Comparison of ENCODE assay signal across 11 cellular contexts in genomic region chr7:76259124-76260086, GRCh38. TPM values are rescaled to one million over a fixed set of nuclear protein-coding genes. Genes with fewer than 3 reads are reported as not detected.
DNase-seq lines count a peak whose midpoint lies in the region; ATAC-seq, FAIRE-seq and TF ChIP-seq lines count a peak whose summit lies in the region.
"Had no signal": no experiment of that assay in that cellular context is flagged by ENCODE, and none has a peak within 500 bp of the region (broad histone marks: within the 10 kb centered on the region; RNA-seq: fewer than 3 reads in every experiment).

No MANE protein-coding gene starts in this region.

- TF ChIP-seq CTCF in pancreas (IDR thresholded peaks at IDR 0.05) (no peak), kidney (IDR thresholded peaks at IDR 0.05; ENCODE audit: borderline replicate concordance, extremely low read depth, insufficient read depth) (no peak)

- H3K27me3 Mint-ChIP-seq in CD4-positive, alpha-beta memory T cell, result peaks cover 19 to 21% of the 10 kb centered on the region in 2 donors

- H3K4me3 ChIP-seq in CD4-positive, alpha-beta memory T cell (ENCODE audit: low read length in 2 of 2), result no peak overlapping the region
- peak overlapping the region; percentile 49 for H3K4me3 ChIP-seq in NT2/D1 (ENCODE audit: insufficient read length, low read depth)
- peak overlapping the region; percentile 43 for H3K4me3 ChIP-seq in right cardiac atrium (ENCODE audit: low read length)
- peak overlapping the region in 2 of 4 donors; percentile 26 to 46 for H3K4me3 ChIP-seq in pancreas
- no peak overlapping the region for H3K4me3 ChIP-seq in kidney (ENCODE audit: low read length in 2 of 2)

- no peaks in the 10 kb centered on the region for H3K36me3 Mint-ChIP-seq in CD4-positive, alpha-beta memory T cell

- H3K9me3 ChIP-seq in CD4-positive, alpha-beta memory T cell (ENCODE audit: control insufficient read depth in 1 of 2, low read length in 2 of 2), result no peaks in the 10 kb centered on the region
- H3K9me3 ChIP-seq in NT2/D1 (ENCODE audit: insufficient read depth, low read length) (no peaks in the 10 kb centered on the region), right cardiac atrium (ENCODE audit: control insufficient read depth, low read length) (no peaks in the 10 kb centered on the region), pancreas (no peaks in the 10 kb centered on the region), kidney (ENCODE audit: control insufficient read depth in 1 of 2, low read length in 2 of 2) (no peaks in the 10 kb centered on the region)
- H3K9me3 ChIP-seq: uterus had no signal

- no peak overlapping the region for H3K27ac Mint-ChIP-seq in CD4-positive, alpha-beta memory T cell
- H3K27ac Mint-ChIP-seq: activated CD4-positive, alpha-beta T cell treated with anti-CD3 and anti-CD28 coated beads for 36 hours had no signal

- H3K27ac ChIP-seq in CD4-positive, alpha-beta memory T cell (ENCODE audit: low read depth, low read length), result no peak overlapping the region
- no peak overlapping the region for H3K27ac ChIP-seq in right cardiac atrium (ENCODE audit: low read length)
- H3K27ac ChIP-seq in pancreas, result no peak overlapping the region
- no peak overlapping the region for H3K27ac ChIP-seq in kidney (ENCODE audit: low read depth in 2 of 2, low read length in 2 of 2)
- H3K27ac ChIP-seq: uterus had no signal

- FAIRE-seq in pancreas (lab: Jason Lieb, UNC) (no peak), kidney (lab: Jason Lieb, UNC) (no peak)
- FAIRE-seq: GM18507 had no signal

- H3K4me1 Mint-ChIP-seq in CD4-positive, alpha-beta memory T cell, result peaks cover 0 to 8% (median 0%) of the 10 kb centered on the region in 4 donors
- H3K4me1 Mint-ChIP-seq: activated CD4-positive, alpha-beta T cell treated with anti-CD3 and anti-CD28 coated beads for 36 hours had no signal

- intact Hi-C loops in CD4-positive, alpha-beta memory T cell (cut with micrococcal nuclease), result loop anchor here (2.0 kb wide), 1 partner anchor 43 kb away; the partner anchor contains the start of gene HSPB1
- intact Hi-C loops in right cardiac atrium (cut with DNase I), result loop anchor here in 1 of 4 donors (10.0 kb wide), 1 partner anchor 75 kb away; no protein-coding TSS in a partner anchor
- intact Hi-C loops in pancreas (cut with DNase I), result loop anchor here in 2 of 3 donors (5.0 to 10.0 kb wide), 2 partner anchors 75 to 77 kb away; no protein-coding TSS in a partner anchor
- intact Hi-C loops in kidney (cut with DNase I), result loop anchor here (10.0 kb wide), 1 partner anchor 75 kb away; no protein-coding TSS in a partner anchor

- POLR2A ChIA-PET in CD4-positive, alpha-beta memory T cell (lab: Charles Lee; ENCODE audit: partially characterized antibody), result no interaction called here

- peaks cover 5% of the 10 kb centered on the region for H3K27me3 ChIP-seq in CD4-positive, alpha-beta memory T cell (ENCODE audit: insufficient read depth, low read length)
- no peaks in the 10 kb centered on the region for H3K27me3 ChIP-seq in NT2/D1 (ENCODE audit: insufficient read depth, insufficient read length)
- no peaks in the 10 kb centered on the region for H3K27me3 ChIP-seq in right cardiac atrium (ENCODE audit: control insufficient read depth, insufficient read depth)
- H3K27me3 ChIP-seq in pancreas, result no peaks in the 10 kb centered on the region

- DNase-seq in CD4-positive, alpha-beta memory T cell, result no peak
- DNase-seq in NT2/D1 (ENCODE audit: low read depth, low spot score) (no peak), right cardiac atrium (no peak), pancreas (peak in 1 of 6 donors; percentile 61), kidney (no peak), SKM-1 (lab: John Stamatoyannopoulos, UW; ENCODE audit: unreplicated experiment) (no peak), AG08396 (ENCODE audit: low spot score) (no peak)
- DNase-seq in activated effector memory CD4-positive, alpha-beta T cell treated with anti-CD3 and anti-CD28 coated beads, Interleukin-2, amount 50 U/mL, for 16 hours, result no peak
- DNase-seq: uterus had no signal

- H3K4me3 Mint-ChIP-seq in CD4-positive, alpha-beta memory T cell, result peak overlapping the region in 6 of 8 donors; percentile 5 to 70 (median 36)
- H3K4me3 Mint-ChIP-seq: activated CD4-positive, alpha-beta T cell treated with anti-CD3 and anti-CD28 coated beads for 36 hours had no signal

- H3K9ac ChIP-seq in NT2/D1 (ENCODE audit: insufficient read length, low read depth) (peak overlapping the region; percentile 92), kidney (ENCODE audit: low read length in 2 of 2) (no peak overlapping the region)

- ATAC-seq in right cardiac atrium, result no peak
- ATAC-seq in pancreas, result peak in 3 of 4 donors; percentile 23 to 38 (median 33)

- CTCF ChIA-PET in CD4-positive, alpha-beta memory T cell (lab: Charles Lee; ENCODE audit: partially characterized antibody), result no interaction called here

- H3K36me3 ChIP-seq in CD4-positive, alpha-beta memory T cell (ENCODE audit: insufficient read depth, low read length), result no peaks in the 10 kb centered on the region
- H3K36me3 ChIP-seq in NT2/D1 (ENCODE audit: insufficient read depth, insufficient read length, low read length) (peaks cover 3% of the 10 kb centered on the region), pancreas (no peaks in the 10 kb centered on the region), kidney (ENCODE audit: control insufficient read depth in 1 of 2, insufficient read depth in 2 of 2, low read length in 2 of 2) (no peaks in the 10 kb centered on the region)
- H3K36me3 ChIP-seq: uterus had no signal

- H3K4me1 ChIP-seq in CD4-positive, alpha-beta memory T cell (ENCODE audit: insufficient read depth, low read length), result no peaks in the 10 kb centered on the region
- H3K4me1 ChIP-seq in NT2/D1 (ENCODE audit: insufficient read depth, insufficient read length) (peaks cover 9% of the 10 kb centered on the region), right cardiac atrium (ENCODE audit: control insufficient read depth, insufficient read depth, low read length) (no peaks in the 10 kb centered on the region), pancreas (no peaks in the 10 kb centered on the region), kidney (ENCODE audit: control insufficient read depth in 1 of 2, insufficient read depth in 1 of 2, low read depth in 1 of 2, low read length in 2 of 2) (no peaks in the 10 kb centered on the region)
- H3K4me1 ChIP-seq: uterus had no signal

- peaks cover 0 to 2% (median 0%) of the 10 kb centered on the region in 8 donors for H3K9me3 Mint-ChIP-seq in CD4-positive, alpha-beta memory T cell

- 14% methylated on average over 49 of the region's 49 CpGs for WGBS in right cardiac atrium
- 16 to 29% methylated on average over 30 to 49 of the region's 49 CpGs for WGBS in pancreas, 2 donors

RNA-seq across cellular contexts. Expression of gene HSPB1, which starts 43.1 kb away (rescaled TPM):
- 10 to 100 TPM; 41.9 to 43.1 TPM for total RNA-seq in CD4-positive, alpha-beta memory T cell
- polyA plus RNA-seq in CD4-positive, alpha-beta memory T cell, result 100 to 1,000 TPM in 1 of 2 donors, 10 to 100 TPM in 1; 49.7 to 111 TPM
- total RNA-seq in right cardiac atrium, result 1,000 to 10,000 TPM; 1,069 to 1,850 (median 1,464) TPM
- 2,464 TPM for polyA plus RNA-seq in right cardiac atrium
- total RNA-seq in pancreas, result 100 to 1,000 TPM; 106 to 752 (median 138) TPM
- polyA plus RNA-seq in pancreas, result 100 to 1,000 TPM; 160 to 642 TPM
- total RNA-seq in kidney, result 1,012 TPM
- polyA plus RNA-seq in kidney (ENCODE audit: insufficient read depth, low read depth, low replicate concordance), result 1,561 TPM

RNA-seq across cellular contexts. Expression of gene SRRM3, which starts 57.7 kb away (rescaled TPM):
- total RNA-seq in CD4-positive, alpha-beta memory T cell, result not detected
- polyA plus RNA-seq in CD4-positive, alpha-beta memory T cell, result not detected
- total RNA-seq in right cardiac atrium (10 to 100 TPM; 20.6 to 25.2 (median 23.4) TPM), pancreas (1 to 10 TPM; 1.2 to 4.6 (median 1.6) TPM), kidney (1.0 TPM)
- polyA plus RNA-seq in right cardiac atrium (52.8 TPM), pancreas (10 to 100 TPM in 1 of 2 donors, 1 to 10 TPM in 1; 7.6 to 10.4 TPM), kidney (ENCODE audit: insufficient read depth, low read depth, low replicate concordance) (0.99 TPM)

Comparison
In these comparisons a context has a peak if more than half of its experiments do, and no peak if none do; other contexts are left out.
1. H3K4me3 ChIP-seq: peak in NT2/D1 (single experiment) and right cardiac atrium (single experiment); none in CD4-positive, alpha-beta memory T cell (0 of 2) and kidney (0 of 2).
2. ATAC-seq: peak in pancreas (3 of 4); none in right cardiac atrium (0 of 2).